In the genomic region with DNA sequence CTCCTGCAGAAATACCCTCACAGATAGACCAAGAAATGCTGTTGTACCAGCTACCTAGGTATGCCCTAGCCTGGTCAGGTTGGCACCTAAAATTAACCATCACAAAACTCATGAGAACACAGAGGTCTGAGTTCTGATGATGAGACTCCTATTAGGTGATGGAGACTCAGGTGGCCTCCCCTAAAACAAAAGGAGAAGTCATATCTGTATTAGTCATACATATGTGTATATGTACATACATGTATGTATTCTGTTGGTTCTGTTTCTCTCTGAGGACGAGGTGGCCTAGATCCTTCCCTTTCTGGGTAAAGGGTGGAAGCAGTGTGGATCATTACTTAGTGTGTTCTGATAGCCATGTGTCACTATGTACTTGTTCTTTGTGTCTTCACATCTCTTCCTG, we compare ENCODE assay signal across 23 cellular contexts.
"Had no signal": no experiment of that assay in that cellular context is flagged by ENCODE, and none has a peak within 500 bp of the region (broad histone marks: within the 10 kb centered on the region; RNA-seq: fewer than 3 reads in every experiment).

No MANE protein-coding gene starts in this region.

- DNase-seq: Karpas-422, KBM-7, MG63, NCI-H1092, NCI-H1105 treated with DMSO at 0.1 percent for 48 hours, NCI-H1417 treated with DMSO at 0.1 percent for 48 hours, NCI-H146, NCI-H1694 treated with DMSO at 0.1 percent for 48 hours, NCI-H1930, NCI-H2081, NCI-H2107, NCI-H2171, NCI-H226, NCI-H446, NCI-H510A, NCI-H524 treated with DMSO at 0.1 percent for 48 hours, NCI-H69, NCI-H774, Right ventricle myocardium superior, RPMI8226, SIG-M5 had no signal

- H3K9me3 ChIP-seq: MG63, SJSA1 had no signal

- H3K36me3 ChIP-seq: MG63, SJSA1 had no signal

- H3K27me3 ChIP-seq: MG63, SJSA1 had no signal

- H3K4me3 ChIP-seq: MG63, SJSA1, SK-N-MC had no signal

- H3K27ac ChIP-seq: SJSA1, SK-N-MC had no signal
